Comparison of ENCODE assay signal across 8 cellular contexts in the genomic region with DNA sequence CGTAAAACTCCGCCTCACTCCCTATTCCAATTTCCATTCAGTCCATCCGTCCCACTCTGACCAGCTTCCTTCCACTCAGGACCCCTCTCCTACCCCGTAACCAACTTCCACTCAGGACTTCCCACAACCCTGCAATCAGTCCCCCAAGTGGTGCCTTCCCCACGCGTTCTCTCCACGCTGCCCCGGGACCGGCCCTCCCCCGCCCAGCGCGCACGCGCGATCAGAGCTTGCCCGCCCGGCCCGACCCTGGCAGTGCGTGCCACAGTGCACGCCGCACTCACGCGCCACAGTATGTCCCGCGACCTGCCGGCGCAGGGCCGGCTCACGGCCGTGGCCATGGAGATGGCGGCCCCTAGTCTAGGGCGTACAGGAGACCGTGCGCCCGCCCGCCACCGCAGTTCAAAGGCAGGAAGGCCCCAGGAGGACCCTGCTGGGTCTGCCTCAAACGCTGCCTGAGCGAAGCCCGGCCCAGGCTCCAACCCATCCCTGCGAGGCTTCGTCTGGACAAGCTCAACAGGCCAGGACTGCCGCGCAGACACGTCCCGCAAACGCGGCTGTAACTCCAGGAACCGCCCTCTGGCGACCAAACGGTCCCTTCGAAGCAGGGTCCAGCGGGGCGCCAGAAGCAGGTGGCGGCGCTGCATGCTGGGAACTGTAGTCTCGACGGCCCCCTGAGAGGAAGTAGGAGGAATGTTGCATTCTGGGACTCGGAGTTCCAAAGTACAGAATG. TPM values are rescaled to one million over a fixed set of nuclear protein-coding genes. Genes with fewer than 3 reads are reported as not detected.
DNase-seq lines count a peak whose midpoint lies in the region; TF ChIP-seq lines count a peak whose summit lies in the region.

NDC1 (minus strand) TSS at position 373 of the 730 bp plus-strand sequence; CDS start at position 338, 35 bp downstream.

- no peak for TF ChIP-seq CTCF in GM20000 (IDR thresholded peaks at IDR 0.05; ENCODE audit: extremely low read depth, missing control alignments)

- DNase-seq in CMK (ENCODE audit: low read depth), result peak; percentile 91
- DNase-seq in GM20000 (ENCODE audit: low spot score), result peak; percentile 90
- peak; percentile 97 for DNase-seq in HT-29 (ENCODE audit: low spot score)
- DNase-seq in NOMO-1 (lab: John Stamatoyannopoulos, UW; ENCODE audit: unreplicated experiment in 2 of 2), result peak; percentile 94 to 95
- peak; percentile 85 for DNase-seq in effector CD8-positive, alpha-beta T cell (lab: John Stamatoyannopoulos, UW)
- DNase-seq in lung microvascular endothelial cell (ENCODE audit: low read depth in 2 of 2), result peak; percentile 96 to 97
- DNase-seq in stimulated activated CD4-positive, alpha-beta T cell treated with anti-CD3 and anti-CD28 coated beads, TNF-alpha, amount 100 ng/mL, for 48 hours (ENCODE audit: low read depth in 3 of 3), result peak; percentile 67 to 85 (median 82)

- CTCF ChIA-PET in activated CD8-positive, alpha-beta memory T cell treated with anti-CD3 and anti-CD28 coated beads for 36 hours (lab: Charles Lee), result interaction anchor here (0.6 to 1.6 kb wide), 3 partner anchors 9 to 121 kb away, joined by 3 to 5 read pairs (median 4); no protein-coding TSS in a partner anchor

- POLR2A ChIA-PET in activated CD8-positive, alpha-beta memory T cell treated with anti-CD3 and anti-CD28 coated beads for 36 hours (lab: Charles Lee), result interaction anchor here (0.7 to 2.3 kb wide), 4 partner anchors 107 to 453 kb away, joined by 3 to 6 read pairs (median 5); partner anchors contain the start of genes IFT25, TCEANC2 and TMEM59

RNA-seq across cellular contexts. Expression of gene NDC1, which starts in this region (rescaled TPM):
- total RNA-seq in HT-29 (2014; rRNA removed; shearing (Covaris generic)), result 28.8 and 29.5 TPM in 2 replicates
- 10 to 100 TPM; 48.1 to 49.0 TPM for total RNA-seq in activated CD8-positive, alpha-beta memory T cell treated with anti-CD3 and anti-CD28 coated beads for 36 hours
- 8.5 and 13.7 TPM in 2 replicates for total RNA-seq in lung microvascular endothelial cell

Comparison
In these comparisons a context has a peak if more than half of its experiments do, and no peak if none do; other contexts are left out.
1. Peak in every context shown above with its lines: DNase-seq.